29 cellular contexts compared by ENCODE assay signal in genomic region chr12:12954361-12954760, GRCh38. TPM values are rescaled to one million over a fixed set of nuclear protein-coding genes. Genes with fewer than 3 reads are reported as not detected.
DNase-seq lines count a peak whose midpoint lies in the region; ATAC-seq, FAIRE-seq and TF ChIP-seq lines count a peak whose summit lies in the region.
"Had no signal": no experiment of that assay in that cellular context is flagged by ENCODE, and none has a peak within 500 bp of the region (broad histone marks: within the 10 kb centered on the region; RNA-seq: fewer than 3 reads in every experiment).

No MANE protein-coding gene starts in this region.

- H3K9me1 ChIP-seq in endothelial cell of umbilical vein (replicated peaks; ENCODE audit: control insufficient read depth, extremely low read depth, insufficient read depth, low read length) = no peaks in the 10 kb centered on the region

- no peak overlapping the region for H2BK15ac ChIP-seq in mesendoderm (replicated peaks; ENCODE audit: low read depth)

- H3K27me3 ChIP-seq in endothelial cell of umbilical vein (ENCODE audit: control insufficient read depth in 2 of 2, insufficient read depth in 2 of 2, low read length in 2 of 2) = no peaks in the 10 kb centered on the region
- H3K27me3 ChIP-seq in mesendoderm (ENCODE audit: insufficient read depth, low read length, poor library complexity) = no peaks in the 10 kb centered on the region
- no peaks in the 10 kb centered on the region for H3K27me3 ChIP-seq in foreskin keratinocyte
- H3K27me3 ChIP-seq: brain microvascular endothelial cell, gastroesophageal sphincter, SJSA1, upper lobe of left lung had no signal

- no peak overlapping the region for H4K5ac ChIP-seq in mesendoderm (ENCODE audit: low read length)

- no peak overlapping the region for H3K27ac ChIP-seq in endothelial cell of umbilical vein (ENCODE audit: insufficient read depth, low read depth, low read length)
- no peak overlapping the region for H3K27ac ChIP-seq in mesendoderm (ENCODE audit: low read depth, low read length)
- H3K27ac ChIP-seq in foreskin keratinocyte = no peak overlapping the region
- H3K27ac ChIP-seq: brain microvascular endothelial cell, gastroesophageal sphincter, psoas muscle, SJSA1, upper lobe of left lung had no signal

- H3K4me3 ChIP-seq in endothelial cell of umbilical vein (replicated peaks in 1 of 3; ENCODE audit: insufficient read depth in 1 of 3, low read depth in 1 of 3, low read length in 3 of 3) = no peak overlapping the region
- H3K4me3 ChIP-seq in mesendoderm (ENCODE audit: low read length) = no peak overlapping the region
- H3K4me3 ChIP-seq: gastroesophageal sphincter, psoas muscle, SJSA1, upper lobe of left lung had no signal

- peaks cover 1% of the 10 kb centered on the region for H3K27me3 Mint-ChIP-seq in activated T-helper 2 cell treated with anti-CD3 and anti-CD28 coated beads, Interferon-gamma antibody, Interleukin-2, Interleukin-4, amounts not matched to agents 10 μg/mL and 5 μg/mL and 100 μg/mL, durations not matched to agents 14 hours and 24 hours and 36 hours (ENCODE audit: low read depth)
- H3K27me3 Mint-ChIP-seq: activated naive CD8-positive, alpha-beta T cell treated with anti-CD3 and anti-CD28 coated beads, Interleukin-2, amount 50 U/mL, for 24 hours had no signal

- H3K9me3 Mint-ChIP-seq in activated T-helper 2 cell treated with anti-CD3 and anti-CD28 coated beads, Interferon-gamma antibody, Interleukin-2, Interleukin-4, amounts not matched to agents 10 μg/mL and 5 μg/mL and 100 μg/mL, durations not matched to agents 14 hours and 24 hours and 36 hours = no peaks in the 10 kb centered on the region
- H3K9me3 Mint-ChIP-seq: activated naive CD8-positive, alpha-beta T cell treated with anti-CD3 and anti-CD28 coated beads, Interleukin-2, amount 50 U/mL, for 24 hours; IgD-negative memory B cell had no signal

- no peaks in the 10 kb centered on the region for H3K36me3 Mint-ChIP-seq in activated T-helper 2 cell treated with anti-CD3 and anti-CD28 coated beads, Interferon-gamma antibody, Interleukin-2, Interleukin-4, amounts not matched to agents 10 μg/mL and 5 μg/mL and 100 μg/mL, durations not matched to agents 14 hours and 24 hours and 36 hours (ENCODE audit: low read depth)
- H3K36me3 Mint-ChIP-seq: IgD-negative memory B cell had no signal

- H2AFZ ChIP-seq in endothelial cell of umbilical vein (ENCODE audit: low read depth, low read length) = no peak overlapping the region

- no peaks in the 10 kb centered on the region for H3K4me1 ChIP-seq in endothelial cell of umbilical vein (ENCODE audit: control insufficient read depth, extremely low read depth, insufficient read depth, low read length)
- no peaks in the 10 kb centered on the region for H3K4me1 ChIP-seq in mesendoderm (ENCODE audit: control insufficient read depth, low read depth, low read length)
- H3K4me1 ChIP-seq in foreskin keratinocyte = peaks cover 10% of the 10 kb centered on the region
- H3K4me1 ChIP-seq: gastroesophageal sphincter, psoas muscle, SJSA1, upper lobe of left lung had no signal

- no peak for TF ChIP-seq CTCF in endothelial cell of umbilical vein (IDR thresholded peaks at IDR 0.05; ENCODE audit: extremely low read depth in 1 of 2, insufficient read depth in 1 of 2, low read depth in 1 of 2, low read length in 2 of 2)
- no peak for TF ChIP-seq CTCF in foreskin keratinocyte (conservative IDR thresholded peaks at IDR 0.05)

- peak; percentile 20 for DNase-seq in AG20443 (ENCODE audit: low spot score)
- DNase-seq in NCI-H524 treated with DMSO at 0.1 percent for 48 hours (lab: John Stamatoyannopoulos, UW) = peak; percentile 32
- peak; percentile 16 for DNase-seq in endothelial cell of umbilical vein (ENCODE audit: low read depth, low spot score)
- peak; percentile 14 for DNase-seq in mesendoderm
- no peak for DNase-seq in foreskin keratinocyte
- DNase-seq in activated T-helper 2 cell treated with anti-CD3 and anti-CD28 coated beads, Interferon-gamma antibody, Interleukin-2, Interleukin-4, amounts not matched to agents 10 μg/mL and 5 μg/mL and 100 μg/mL, durations not matched to agents 14 hours and 24 hours and 36 hours (ENCODE audit: low spot score) = no peak
- no peak for DNase-seq in RCC 7860 (ENCODE audit: low spot score)
- DNase-seq: activated CD8-positive, alpha-beta T cell treated with anti-CD3 and anti-CD28 coated beads, Interleukin-2, amount 10 ng/mL, durations not matched to agents 7 days and 5 days; activated gamma-delta T cell; activated naive CD8-positive, alpha-beta T cell treated with anti-CD3 and anti-CD28 coated beads, Interleukin-2, amount 50 U/mL, for 24 hours; activated T-cell treated with anti-CD3 and anti-CD28 coated beads for 4 hours; brain microvascular endothelial cell; C1 segment of cervical spinal cord; Caco-2; effector CD8-positive, alpha-beta T cell; erythroblast; NCI-H1092 treated with DMSO at 0.1 percent for 48 hours; NCI-H2081; psoas muscle; T-helper 1 cell; upper lobe of left lung had no signal

- H4K8ac ChIP-seq in mesendoderm (ENCODE audit: low read depth, low read length) = no peak overlapping the region

- POLR2A ChIA-PET in endothelial cell of umbilical vein (lab: Charles Lee) = no interaction called here

- H3K4me3 Mint-ChIP-seq in activated T-helper 2 cell treated with anti-CD3 and anti-CD28 coated beads, Interferon-gamma antibody, Interleukin-2, Interleukin-4, amounts not matched to agents 10 μg/mL and 5 μg/mL and 100 μg/mL, durations not matched to agents 14 hours and 24 hours and 36 hours (ENCODE audit: low read depth) = no peak overlapping the region
- H3K4me3 Mint-ChIP-seq: activated CD8-positive, alpha-beta T cell treated with anti-CD3 and anti-CD28 coated beads, Interleukin-2, amount 10 ng/mL, durations not matched to agents 7 days and 5 days; activated naive CD8-positive, alpha-beta T cell treated with anti-CD3 and anti-CD28 coated beads, Interleukin-2, amount 50 U/mL, for 24 hours; IgD-negative memory B cell had no signal

- TF ChIP-seq POLR2A in endothelial cell of umbilical vein (IDR thresholded peaks at IDR 0.05; ENCODE audit: low read depth, low read length) = no peak

- dilution Hi-C loops in endothelial cell of umbilical vein (cut with MboI; ENCODE audit: extremely low pct_ligation_motif_present, low sequenced_read_pairs) = no loop called here

- H3K79me2 ChIP-seq in endothelial cell of umbilical vein (ENCODE audit: control insufficient read depth, insufficient read depth, low read length) = no peaks in the 10 kb centered on the region
- H3K79me2 ChIP-seq in mesendoderm (ENCODE audit: control insufficient read depth, insufficient read depth, low read length) = no peaks in the 10 kb centered on the region

- no peak overlapping the region for H2BK120ac ChIP-seq in mesendoderm (ENCODE audit: low read depth, low read length)

- no peaks in the 10 kb centered on the region for H3K9me3 ChIP-seq in endothelial cell of umbilical vein (replicated peaks; ENCODE audit: control insufficient read depth, insufficient read depth, low read length)
- H3K9me3 ChIP-seq: Caco-2, gastroesophageal sphincter, psoas muscle, SJSA1, upper lobe of left lung had no signal

- no CpG with 5 or more reads among the region's 5 CpGs for WGBS in mesendoderm (ENCODE audit: extremely low coverage, insufficient coverage, low lambda C conversion rate)

- H3K9ac ChIP-seq in endothelial cell of umbilical vein (replicated peaks; ENCODE audit: extremely low read depth, insufficient read depth, low read length) = no peak overlapping the region
- H3K9ac ChIP-seq in mesendoderm (ENCODE audit: low read length) = no peak overlapping the region

- no peak overlapping the region for H2BK5ac ChIP-seq in mesendoderm (ENCODE audit: low read length)

- no peak overlapping the region for H2AK5ac ChIP-seq in mesendoderm (ENCODE audit: low read length)

- H3K36me3 ChIP-seq in endothelial cell of umbilical vein (ENCODE audit: control insufficient read depth in 2 of 2, extremely low read depth in 1 of 2, insufficient read depth in 2 of 2, low read length in 2 of 2) = peaks cover 0 to 3% of the 10 kb centered on the region in 2 experiments
- H3K36me3 ChIP-seq in mesendoderm (ENCODE audit: control insufficient read depth, insufficient read depth, low read length) = no peaks in the 10 kb centered on the region
- H3K36me3 ChIP-seq: brain microvascular endothelial cell, gastroesophageal sphincter, SJSA1 had no signal

- H3K4me2 ChIP-seq in endothelial cell of umbilical vein (ENCODE audit: insufficient read depth, low read length) = no peak overlapping the region
- H3K4me2 ChIP-seq in mesendoderm (ENCODE audit: low read length) = no peak overlapping the region

- H3K27ac Mint-ChIP-seq in activated T-helper 2 cell treated with anti-CD3 and anti-CD28 coated beads, Interferon-gamma antibody, Interleukin-2, Interleukin-4, amounts not matched to agents 10 μg/mL and 5 μg/mL and 100 μg/mL, durations not matched to agents 14 hours and 24 hours and 36 hours = no peak overlapping the region
- H3K27ac Mint-ChIP-seq: activated CD8-positive, alpha-beta T cell treated with anti-CD3 and anti-CD28 coated beads, Interleukin-2, amount 10 ng/mL, durations not matched to agents 7 days and 5 days; activated naive CD8-positive, alpha-beta T cell treated with anti-CD3 and anti-CD28 coated beads, Interleukin-2, amount 50 U/mL, for 24 hours; IgD-negative memory B cell had no signal

- peak; percentile 15 for FAIRE-seq in endothelial cell of umbilical vein (lab: Jason Lieb, UNC)
- no peak for FAIRE-seq in RCC 7860 (lab: Jason Lieb, UNC)
- FAIRE-seq: keratinocyte had no signal

- no peak overlapping the region for H3K23ac ChIP-seq in mesendoderm (ENCODE audit: low read length)

- CTCF ChIA-PET in endothelial cell of umbilical vein (lab: Charles Lee) = interaction anchor here (0.7 to 1.4 kb wide), 4 partner anchors 18 to 161 kb away, joined by 3 to 4 read pairs (median 3); no protein-coding TSS in a partner anchor

- no peak overlapping the region for H3K18ac ChIP-seq in mesendoderm (ENCODE audit: low read length)

- no peak overlapping the region for H3K56ac ChIP-seq in mesendoderm (ENCODE audit: low read length)

- no peak for ATAC-seq in GM21390 (IDR thresholded peaks at IDR 0.05; ENCODE audit: unreplicated experiment)
- ATAC-seq in foreskin keratinocyte = no peak
- ATAC-seq: activated CD8-positive, alpha-beta T cell treated with anti-CD3 and anti-CD28 coated beads, Interleukin-2, amount 10 ng/mL, durations not matched to agents 7 days and 5 days; activated naive CD8-positive, alpha-beta T cell treated with anti-CD3 and anti-CD28 coated beads, Interleukin-2, amount 50 U/mL, for 24 hours; gastroesophageal sphincter; HCT116; psoas muscle had no signal

- intact Hi-C loops in endothelial cell of umbilical vein (cut with micrococcal nuclease) = no loop called here
- intact Hi-C loops in activated T-helper 2 cell treated with anti-CD3 and anti-CD28 coated beads, Interferon-gamma antibody, Interleukin-2, Interleukin-4, amounts not matched to agents 10 μg/mL and 5 μg/mL and 100 μg/mL, durations not matched to agents 14 hours and 24 hours and 36 hours (cut with micrococcal nuclease) = no loop called here

- no peaks in the 10 kb centered on the region for H4K20me1 ChIP-seq in endothelial cell of umbilical vein (replicated peaks; ENCODE audit: control insufficient read depth, extremely low read depth, insufficient read depth, low read length)

- no peaks in the 10 kb centered on the region for H3K79me1 ChIP-seq in mesendoderm (ENCODE audit: low read length)

- no peak overlapping the region for H3K4ac ChIP-seq in mesendoderm (ENCODE audit: low read depth, low read length)

- no peaks in the 10 kb centered on the region for H3K4me1 Mint-ChIP-seq in activated T-helper 2 cell treated with anti-CD3 and anti-CD28 coated beads, Interferon-gamma antibody, Interleukin-2, Interleukin-4, amounts not matched to agents 10 μg/mL and 5 μg/mL and 100 μg/mL, durations not matched to agents 14 hours and 24 hours and 36 hours (ENCODE audit: low read depth)
- H3K4me1 Mint-ChIP-seq: activated naive CD8-positive, alpha-beta T cell treated with anti-CD3 and anti-CD28 coated beads, Interleukin-2, amount 50 U/mL, for 24 hours had no signal

- BruUV-seq in endothelial cell of umbilical vein (replicated peaks; lab: Mats Ljungman, UMichigan) = no TSS peak

RNA-seq across cellular contexts. Expression of gene GPRC5D, which starts 2.4 kb away (rescaled TPM):
- total RNA-seq in endothelial cell of umbilical vein (not detected in 2 replicates), foreskin keratinocyte (not detected in 2 replicates)
- polyA plus RNA-seq in endothelial cell of umbilical vein (not detected in 2 replicates), foreskin keratinocyte (not detected in 2 replicates)
- polyA plus RNA-seq in endothelial cell of umbilical vein (2011; cell fraction: cytosol; rRNA removed) = not detected in 2 replicates
- 0.41 TPM in 1 of 2 replicates, not detected in the other for polyA plus RNA-seq in endothelial cell of umbilical vein (2011; cell fraction: nucleus; rRNA removed)
- 0.56 and 0.74 TPM in 2 replicates for polyA plus RNA-seq in endothelial cell of umbilical vein (2012)
- polyA minus RNA-seq in endothelial cell of umbilical vein = not detected in 2 replicates
- polyA minus RNA-seq in endothelial cell of umbilical vein (2011; cell fraction: cytosol; rRNA and poly(A)+ RNA removed) = not detected
- not detected in 2 replicates for polyA minus RNA-seq in endothelial cell of umbilical vein (2011; cell fraction: nucleus; rRNA and poly(A)+ RNA removed)
- polyA plus RNA-seq in mesendoderm (2013, experiment 1 of 2) = not detected
- not detected for polyA plus RNA-seq in mesendoderm (2013, experiment 2 of 2)
- not detected in 2 replicates for total RNA-seq in activated T-helper 2 cell treated with anti-CD3 and anti-CD28 coated beads, Interferon-gamma antibody, Interleukin-2, Interleukin-4, amounts not matched to agents 10 μg/mL and 5 μg/mL and 100 μg/mL, durations not matched to agents 14 hours and 24 hours and 36 hours
- total RNA-seq: activated CD8-positive, alpha-beta T cell treated with anti-CD3 and anti-CD28 coated beads, Interleukin-2, amount 10 ng/mL, durations not matched to agents 7 days and 5 days; Caco-2; gastroesophageal sphincter; lung microvascular endothelial cell; NCI-H460; psoas muscle; SJSA1 had no signal
- polyA plus RNA-seq: psoas muscle had no signal

RNA-seq across cellular contexts. Expression of gene HEBP1, which starts 45.7 kb away (rescaled TPM):
- total RNA-seq in endothelial cell of umbilical vein (44.8 and 59.5 TPM in 2 replicates), foreskin keratinocyte (19.6 and 20.5 TPM in 2 replicates)
- polyA plus RNA-seq in endothelial cell of umbilical vein (16.9 and 23.1 TPM in 2 replicates), foreskin keratinocyte (40.3 and 44.0 TPM in 2 replicates)
- 33.7 and 38.1 TPM in 2 replicates for polyA plus RNA-seq in endothelial cell of umbilical vein (2011; cell fraction: cytosol; rRNA removed)
- polyA plus RNA-seq in endothelial cell of umbilical vein (2011; cell fraction: nucleus; rRNA removed) = 14.0 and 16.4 TPM in 2 replicates
- 41.3 and 50.1 TPM in 2 replicates for polyA plus RNA-seq in endothelial cell of umbilical vein (2012)
- 17.8 and 24.4 TPM in 2 replicates for polyA minus RNA-seq in endothelial cell of umbilical vein
- 20.8 TPM for polyA minus RNA-seq in endothelial cell of umbilical vein (2011; cell fraction: cytosol; rRNA and poly(A)+ RNA removed)
- 5.0 and 5.2 TPM in 2 replicates for polyA minus RNA-seq in endothelial cell of umbilical vein (2011; cell fraction: nucleus; rRNA and poly(A)+ RNA removed)
- 18.5 TPM for polyA plus RNA-seq in mesendoderm (2013, experiment 1 of 2)
- 19.0 TPM for polyA plus RNA-seq in mesendoderm (2013, experiment 2 of 2)
- total RNA-seq in activated T-helper 2 cell treated with anti-CD3 and anti-CD28 coated beads, Interferon-gamma antibody, Interleukin-2, Interleukin-4, amounts not matched to agents 10 μg/mL and 5 μg/mL and 100 μg/mL, durations not matched to agents 14 hours and 24 hours and 36 hours = 11.9 and 13.3 TPM in 2 replicates

Comparison
In these comparisons a context has a peak if more than half of its experiments do, and no peak if none do; other contexts are left out.
1. DNase-seq: peak in AG20443 (single experiment), NCI-H524 treated with DMSO at 0.1 percent for 48 hours (single experiment), endothelial cell of umbilical vein (single experiment) and mesendoderm (single experiment); none in foreskin keratinocyte (0 of 2), activated T-helper 2 cell treated with anti-CD3 and anti-CD28 coated beads, Interferon-gamma antibody, Interleukin-2, Interleukin-4, amounts not matched to agents 10 μg/mL and 5 μg/mL and 100 μg/mL, durations not matched to agents 14 hours and 24 hours and 36 hours (single experiment) and RCC 7860 (single experiment).